ENCODE assay signal across 9 cellular contexts in the genomic region with DNA sequence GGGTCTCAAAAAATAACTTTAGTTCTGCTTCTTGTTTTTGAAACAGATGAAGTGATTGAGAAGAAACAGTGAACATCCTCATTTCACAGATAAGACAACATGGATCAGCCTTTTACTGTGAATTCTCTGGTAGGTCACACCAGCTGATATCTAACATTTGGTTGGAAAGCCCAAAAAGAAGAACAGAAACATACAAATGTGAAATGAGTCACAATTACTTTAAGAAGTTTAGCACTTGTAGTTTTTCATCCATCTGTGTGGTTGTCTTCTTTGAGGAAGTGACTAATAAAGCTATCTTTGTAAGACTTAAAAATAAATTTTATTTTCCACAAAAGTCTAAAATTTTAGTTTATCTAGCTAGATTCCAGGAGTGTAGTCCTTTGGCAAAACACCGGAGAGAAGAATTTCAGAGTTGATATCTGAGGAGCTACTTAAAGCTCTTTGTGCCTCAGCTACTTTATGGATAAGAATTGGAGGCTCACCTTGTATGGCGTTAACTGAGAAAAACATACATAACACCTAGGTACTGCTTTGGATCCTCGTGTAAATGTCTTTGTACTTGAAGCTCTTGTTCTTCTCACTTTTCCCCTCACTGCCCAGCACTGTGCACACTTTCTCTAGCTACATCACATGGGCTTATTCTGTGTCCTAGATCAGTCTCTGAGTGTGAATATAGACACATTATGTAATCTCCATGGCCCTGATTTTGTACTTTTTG. TPM values are rescaled to one million over a fixed set of nuclear protein-coding genes. Genes with fewer than 3 reads are reported as not detected.
DNase-seq lines count a peak whose midpoint lies in the region; ATAC-seq and TF ChIP-seq lines count a peak whose summit lies in the region.
"Had no signal": no experiment of that assay in that cellular context is flagged by ENCODE, and none has a peak within 500 bp of the region (broad histone marks: within the 10 kb centered on the region; RNA-seq: fewer than 3 reads in every experiment).

No MANE protein-coding gene starts in this region.

- H3K4me3 ChIP-seq in neutrophil (ENCODE audit: low read depth in 1 of 2, low read length in 1 of 2) (no peak overlapping the region), BE2C (ENCODE audit: low read depth, low read length) (no peak overlapping the region)

- H3K27me3 ChIP-seq in neutrophil = no peaks in the 10 kb centered on the region
- H3K27me3 ChIP-seq in BE2C = no peaks in the 10 kb centered on the region

- DNase-seq in activated T-cell treated with anti-CD3 and anti-CD28 coated beads, Interleukin-2, amount 50 U/mL, for 72 hours = no peak
- no peak for DNase-seq in activated T-cell treated with anti-CD3 and anti-CD28 coated beads, Interleukin-2, amount 50 U/mL, for 48 hours
- DNase-seq in T-cell = no peak
- DNase-seq in activated effector memory CD4-positive, alpha-beta T cell treated with anti-CD3 and anti-CD28 coated beads, Interleukin-2, amount 50 U/mL, for 16 hours = no peak
- no peak for DNase-seq in BE2C
- DNase-seq in activated CD4-positive, alpha-beta T cell treated with anti-CD3 and anti-CD28 coated beads, Interleukin-2, amount 50 U/mL, for 4 hours = no peak

- peak; percentile 72 to 76 for ATAC-seq in activated T-cell treated with anti-CD3 and anti-CD28 coated beads, Interleukin-2, amount 50 U/mL, for 72 hours (replicated peaks in 1 of 2)
- ATAC-seq in HG03039 (IDR thresholded peaks at IDR 0.05; ENCODE audit: unreplicated experiment) (peak; percentile 80), T-cell (replicated peaks in 1 of 4) (peak in 2 of 4 experiments; percentile 19 to 23)

- H3K27ac ChIP-seq in neutrophil = peak overlapping the region; percentile 52

- peak overlapping the region; percentile 63 to 74 for H3K4me3 Mint-ChIP-seq in activated T-cell treated with anti-CD3 and anti-CD28 coated beads, Interleukin-2, amount 50 U/mL, for 72 hours
- no peak overlapping the region for H3K4me3 Mint-ChIP-seq in T-cell

- TF ChIP-seq CTCF in neutrophil (IDR thresholded peaks at IDR 0.05) (no peak), BE2C (IDR thresholded peaks at IDR 0.05; ENCODE audit: low read depth, low read length) (no peak)

- H3K4me1 ChIP-seq in neutrophil (ENCODE audit: control insufficient read depth in 1 of 2, insufficient read depth in 1 of 2, low read depth in 1 of 2, low read length in 1 of 2) = peaks cover 0 to 5% of the 10 kb centered on the region in 2 experiments
- H3K4me1 ChIP-seq in BE2C = peaks cover 10% of the 10 kb centered on the region

- CTCF ChIA-PET in T-cell (lab: Charles Lee) = interaction anchor here (0.6 to 1.6 kb wide), 6 partner anchors 28 to 1031 kb away, joined by 3 to 6 read pairs (median 3); no protein-coding TSS in a partner anchor

- POLR2A ChIA-PET in T-cell (lab: Charles Lee) = no interaction called here

- H3K4me1 Mint-ChIP-seq in activated T-cell treated with anti-CD3 and anti-CD28 coated beads, Interleukin-2, amount 50 U/mL, for 72 hours (ENCODE audit: low read depth) = peaks cover 68% of the 10 kb centered on the region
- H3K4me1 Mint-ChIP-seq in T-cell = peaks cover 35 to 48% (median 43%) of the 10 kb centered on the region in 3 donors

- H3K36me3 Mint-ChIP-seq in activated T-cell treated with anti-CD3 and anti-CD28 coated beads, Interleukin-2, amount 50 U/mL, for 72 hours (ENCODE audit: insufficient read depth in 2 of 2) = peaks cover 4 to 26% of the 10 kb centered on the region in 2 donors
- peaks cover 40% of the 10 kb centered on the region for H3K36me3 Mint-ChIP-seq in T-cell

- H3K9me3 ChIP-seq in neutrophil (no peaks in the 10 kb centered on the region), BE2C (no peaks in the 10 kb centered on the region)

- H3K9me3 Mint-ChIP-seq in activated T-cell treated with anti-CD3 and anti-CD28 coated beads, Interleukin-2, amount 50 U/mL, for 72 hours = no peaks in the 10 kb centered on the region
- no peaks in the 10 kb centered on the region for H3K9me3 Mint-ChIP-seq in T-cell

- no peaks in the 10 kb centered on the region for H3K27me3 Mint-ChIP-seq in activated T-cell treated with anti-CD3 and anti-CD28 coated beads, Interleukin-2, amount 50 U/mL, for 72 hours (ENCODE audit: low read depth)
- H3K27me3 Mint-ChIP-seq in T-cell = no peaks in the 10 kb centered on the region

- H3K36me3 ChIP-seq in neutrophil (peaks cover 35% of the 10 kb centered on the region), BE2C (peaks cover 6% of the 10 kb centered on the region)

- peak overlapping the region; percentile 96 for H3K27ac Mint-ChIP-seq in activated T-cell treated with anti-CD3 and anti-CD28 coated beads, Interleukin-2, amount 50 U/mL, for 72 hours
- peak overlapping the region; percentile 46 to 61 for H3K27ac Mint-ChIP-seq in T-cell

RNA-seq across cellular contexts. Expression of a gene that starts 21.7 kb away (rescaled TPM):
- 10 to 100 TPM; 28.2 to 39.9 TPM for total RNA-seq in activated T-cell treated with anti-CD3 and anti-CD28 coated beads, Interleukin-2, amount 50 U/mL, for 72 hours
- 10 to 100 TPM; 27.5 to 37.8 (median 34.5) TPM for total RNA-seq in T-cell
- polyA plus RNA-seq in BE2C (2012; ENCODE audit: insufficient read depth, insufficient read length, low read depth) = 14.7 TPM

RNA-seq across cellular contexts. Expression of a gene that starts 50.1 kb away (rescaled TPM):
- total RNA-seq in activated T-cell treated with anti-CD3 and anti-CD28 coated beads, Interleukin-2, amount 50 U/mL, for 72 hours = under 1 TPM; 0.24 to 0.65 TPM
- total RNA-seq in T-cell = not detected
- polyA plus RNA-seq in BE2C (2012; ENCODE audit: insufficient read depth, insufficient read length, low read depth) = not detected
- polyA plus RNA-seq: BJ had no signal

RNA-seq across cellular contexts. Expression of a gene that starts 50.8 kb away (rescaled TPM):
- 10 to 100 TPM; 60.7 to 76.9 TPM for total RNA-seq in activated T-cell treated with anti-CD3 and anti-CD28 coated beads, Interleukin-2, amount 50 U/mL, for 72 hours
- 1 to 10 TPM; 4.0 to 7.8 (median 5.3) TPM for total RNA-seq in T-cell
- 14.3 TPM for polyA plus RNA-seq in BE2C (2012; ENCODE audit: insufficient read depth, insufficient read length, low read depth)

Comparison
In these comparisons a context has a peak if more than half of its experiments do, and no peak if none do; other contexts are left out.
1. H3K4me3 Mint-ChIP-seq: peak in activated T-cell treated with anti-CD3 and anti-CD28 coated beads, Interleukin-2, amount 50 U/mL, for 72 hours (2 of 2); none in T-cell (0 of 3).
2. RNA of a gene that starts 50.8 kb away (total RNA-seq): 60.7 to 76.9 TPM in activated T-cell treated with anti-CD3 and anti-CD28 coated beads, Interleukin-2, amount 50 U/mL, for 72 hours; 4.0 to 7.8 TPM in T-cell; every median in the first group is over 4 times any median in the second.